Comparison of ENCODE assay signal across 2 cellular contexts in genomic region chrX:41530082-41530481, GRCh38.
TF ChIP-seq lines count a peak whose summit lies in the region.

No MANE protein-coding gene starts in this region.

TF ChIP-seq in IMR-90, 13 proteins besides CTCF, POLR2A, EP300 and RAD21:
- TF ChIP-seq ELK1 (IDR thresholded peaks at IDR 0.05; ENCODE audit: borderline replicate concordance, low read depth, low read length) (no peak), MAFK (IDR thresholded peaks at IDR 0.05; ENCODE audit: low read depth, low read length) (peak; percentile 97), CHD1 (IDR thresholded peaks at IDR 0.05; ENCODE audit: low read depth, low read length) (no peak)
TF ChIP-seq in IMR-90: peak in this region for 1.

TF ChIP-seq in K562, 482 proteins besides CTCF, POLR2A, EP300 and RAD21 (continued from another document):
- TF ChIP-seq NKRF (IDR thresholded peaks at IDR 0.05; ENCODE audit: borderline replicate concordance), result no peak
- TF ChIP-seq C11orf30 (IDR thresholded peaks at IDR 0.05; ENCODE audit: low read depth), result peak; percentile 83
- no peak for TF ChIP-seq ZNF175 (CRISPR knock-in tag; IDR thresholded peaks at IDR 0.05; ENCODE audit: low read depth)
- TF ChIP-seq ZNF766 (CRISPR knock-in tag; conservative IDR thresholded peaks at IDR 0.05), result no peak
- peak; percentile 83 for TF ChIP-seq MAFF (IDR thresholded peaks at IDR 0.05; ENCODE audit: low read length)
- no peak for TF ChIP-seq HOXB6 (CRISPR knock-in tag; IDR thresholded peaks at IDR 0.05; ENCODE audit: borderline replicate concordance)
- TF ChIP-seq PHB2 (IDR thresholded peaks at IDR 0.05; ENCODE audit: low read depth), result no peak
- TF ChIP-seq SMARCB1 (IDR thresholded peaks at IDR 0.05; ENCODE audit: insufficient read length, low read depth), result no peak
- TF ChIP-seq GABPB2 (CRISPR knock-in tag; conservative IDR thresholded peaks at IDR 0.05), result no peak
- no peak for TF ChIP-seq MBD2 (IDR thresholded peaks at IDR 0.05; ENCODE audit: borderline replicate concordance, low read depth)
- no peak for TF ChIP-seq PPARD (CRISPR knock-in tag; IDR thresholded peaks at IDR 0.05)
- TF ChIP-seq DMBX1 (CRISPR knock-in tag; IDR thresholded peaks at IDR 0.05; ENCODE audit: borderline replicate concordance), result no peak
- peak; percentile 91 for TF ChIP-seq ZNF316 (IDR thresholded peaks at IDR 0.05)
- TF ChIP-seq KAT7 (CRISPR knock-in tag; IDR thresholded peaks at IDR 0.05; ENCODE audit: borderline replicate concordance), result no peak
- no peak for TF ChIP-seq STAT6 (CRISPR knock-in tag; IDR thresholded peaks at IDR 0.05)
- no peak for TF ChIP-seq ZNF24 (IDR thresholded peaks at IDR 0.05)
- TF ChIP-seq CHD7 (IDR thresholded peaks at IDR 0.05; ENCODE audit: low read depth, low read length), result no peak
- no peak for TF ChIP-seq ZNF134 (CRISPR knock-in tag; conservative IDR thresholded peaks at IDR 0.05)
